In genomic region chr7:99919814-99920618, GRCh38 we compare ENCODE assay signal across 8 cellular contexts. TPM values are rescaled to one million over a fixed set of nuclear protein-coding genes. Genes with fewer than 3 reads are reported as not detected.
A peak's percentile ranks its signal among the peaks of the same experiment; 100 is the strongest.
DNase-seq lines count a peak whose midpoint lies in the region; ATAC-seq, FAIRE-seq and TF ChIP-seq lines count a peak whose summit lies in the region.

No MANE protein-coding gene starts in this region.

- no peak for TF ChIP-seq CTCF in A549 (IDR thresholded peaks at IDR 0.05)
- no peak for TF ChIP-seq CTCF in brain microvascular endothelial cell (IDR thresholded peaks at IDR 0.05; ENCODE audit: low read depth, low read length, missing control alignments)
- TF ChIP-seq CTCF in mesothelial cell of epicardium (IDR thresholded peaks at IDR 0.05; ENCODE audit: unreplicated experiment): no peak
- no peak for TF ChIP-seq CTCF in hepatocyte (IDR thresholded peaks at IDR 0.05; ENCODE audit: poor library complexity)

- H3K36me3 ChIP-seq in HUES48 (ENCODE audit: control insufficient read depth, insufficient read depth, low read length) (peaks cover 24% of the 10 kb centered on the region), brain microvascular endothelial cell (replicated peaks) (peaks cover 13% of the 10 kb centered on the region), hepatocyte (replicated peaks; ENCODE audit: insufficient read depth, low read depth) (no peaks in the 10 kb centered on the region)

- POLR2A ChIA-PET in A549 (lab: Yijun Ruan, JAX): interaction anchor here (0.6 to 2.6 kb wide), 24 partner anchors 9 to 463 kb away, joined by 3 to 22 read pairs (median 4); partner anchors contain the start of genes AP4M1, CYP3A5, GJC3 and LAMTOR4

- no peaks in the 10 kb centered on the region for H3K79me2 ChIP-seq in hepatocyte

- ATAC-seq in A549: no peak
- ATAC-seq in GM21447 (IDR thresholded peaks at IDR 0.05; ENCODE audit: unreplicated experiment): no peak

- no peaks in the 10 kb centered on the region for H4K20me1 ChIP-seq in hepatocyte (ENCODE audit: insufficient read depth, poor library complexity, severe bottlenecking)

- H3K4me3 Mint-ChIP-seq in mesothelial cell of epicardium: peak overlapping the region; percentile 74

- no peaks in the 10 kb centered on the region; the same call in 1 of the 2 replicates for H3K27me3 ChIP-seq in HUES48 (ENCODE audit: control insufficient read depth, insufficient read depth, low read length)
- no peaks in the 10 kb centered on the region for H3K27me3 ChIP-seq in brain microvascular endothelial cell (replicated peaks)
- peaks cover 1% of the 10 kb centered on the region for H3K27me3 ChIP-seq in hepatocyte

- H3K4me3 ChIP-seq in A549 (peak overlapping the region; percentile 81), HUES48 (ENCODE audit: low read depth, low read length) (peak overlapping the region; percentile 84), brain microvascular endothelial cell (ENCODE audit: low read depth, low read length) (peak overlapping the region; percentile 82), hepatocyte (no peak overlapping the region)

- H2AFZ ChIP-seq in hepatocyte: no peak overlapping the region

- H3K9me3 Mint-ChIP-seq in mesothelial cell of epicardium: peaks cover 16% of the 10 kb centered on the region

- TF ChIP-seq RAD21 in A549 (conservative IDR thresholded peaks at IDR 0.05 in 1 of 2, IDR thresholded peaks at IDR 0.05 in 1 of 2): no peak

- H3K27ac Mint-ChIP-seq in mesothelial cell of epicardium: peak overlapping the region; percentile 87

- H3K9me2 ChIP-seq in hepatocyte (replicated peaks; ENCODE audit: insufficient read depth): no peaks in the 10 kb centered on the region

- peaks cover 6% of the 10 kb centered on the region; the same call in 1 of the 3 replicates for H3K9me3 ChIP-seq in A549
- H3K9me3 ChIP-seq in HUES48 (ENCODE audit: control insufficient read depth, insufficient read depth, low read length): peaks cover 7% of the 10 kb centered on the region; the same call in 1 of the 2 replicates
- H3K9me3 ChIP-seq in hepatocyte (ENCODE audit: low read depth): no peaks in the 10 kb centered on the region

- peak overlapping the region; percentile 90 to 98 for H3K27ac ChIP-seq in A549
- peak overlapping the region; percentile 69 for H3K27ac ChIP-seq in HUES48 (ENCODE audit: low read depth, low read length)
- peak overlapping the region; percentile 75 for H3K27ac ChIP-seq in brain microvascular endothelial cell
- no peak overlapping the region for H3K27ac ChIP-seq in hepatocyte

- H3K4me2 ChIP-seq in A549 (peak overlapping the region; percentile 65), hepatocyte (no peak overlapping the region)

- peaks cover 17% of the 10 kb centered on the region for H3K36me3 Mint-ChIP-seq in mesothelial cell of epicardium

- CTCF ChIA-PET in A549 (lab: Yijun Ruan, JAX): interaction anchor here (0.6 to 3.0 kb wide), 9 partner anchors 9 to 1581 kb away, joined by 3 to 21 read pairs (median 4); partner anchors contain the start of gene GJC3

- peaks cover 12% of the 10 kb centered on the region for H3K27me3 Mint-ChIP-seq in mesothelial cell of epicardium (ENCODE audit: low read depth)

- in situ Hi-C loops in brain microvascular endothelial cell (cut with HindIII; ENCODE audit: low pct_ligation_motif_present, low sequenced_read_pairs): no loop called here

- no peak for TF ChIP-seq POLR2A in A549 (IDR thresholded peaks at IDR 0.05; ENCODE audit: low read length)

- H3K4me1 ChIP-seq in A549 (peaks cover 13% of the 10 kb centered on the region; the same call in 2 of the 3 replicates), HUES48 (ENCODE audit: control insufficient read depth, insufficient read depth, low read length) (no peaks in the 10 kb centered on the region), hepatocyte (ENCODE audit: insufficient read depth) (no peaks in the 10 kb centered on the region)

- peak overlapping the region; percentile 33; the same call in 1 of the 2 replicates for H3K9ac ChIP-seq in HUES48 (ENCODE audit: low read depth, low read length)

- peaks cover 11% of the 10 kb centered on the region for H3K4me1 Mint-ChIP-seq in mesothelial cell of epicardium

- WGBS in A549 (ENCODE audit: missing lambda C conversion rate): 46% methylated on average over 8 of the region's 8 CpGs
- 90% methylated on average over 8 of the region's 8 CpGs for WGBS in hepatocyte (ENCODE audit: low lambda C conversion rate, missing lambda C conversion rate)

- DNase-seq in A549 (ENCODE audit: low read depth in 1 of 2, low spot score in 1 of 2): peak in 1 of 2 experiments; percentile 27
- DNase-seq in brain microvascular endothelial cell: no peak
- no peak for DNase-seq in mesothelial cell of epicardium (ENCODE audit: low spot score in 2 of 2, unreplicated experiment in 2 of 2)
- DNase-seq in hepatocyte (ENCODE audit: low spot score): no peak
- no peak for DNase-seq in DMS153 (lab: John Stamatoyannopoulos, UW)
- DNase-seq in superior temporal gyrus (ENCODE audit: extremely low spot score): no peak

- TF ChIP-seq EP300 in A549 (IDR thresholded peaks at IDR 0.05): no peak

- FAIRE-seq in A549 (lab: Jason Lieb, UNC): no peak

TF ChIP-seq in A549, 52 proteins besides CTCF, POLR2A, EP300 and RAD21:
- TF ChIP-seq MYC (IDR thresholded peaks at IDR 0.05; ENCODE audit: borderline replicate concordance, low read length) (no peak), ZFP36 (IDR thresholded peaks at IDR 0.05; ENCODE audit: borderline replicate concordance, partially characterized antibody) (no peak), CEBPB (IDR thresholded peaks at IDR 0.05) (no peak), HDAC2 (IDR thresholded peaks at IDR 0.05) (no peak), CHD4 (IDR thresholded peaks at IDR 0.05; ENCODE audit: borderline replicate concordance) (no peak), GATA3 (IDR thresholded peaks at IDR 0.05; ENCODE audit: borderline replicate concordance) (no peak), FOSB (CRISPR knock-in tag; IDR thresholded peaks at IDR 0.05) (no peak), NR3C1 (IDR thresholded peaks at IDR 0.05) (no peak)

RNA-seq across cellular contexts. Expression of gene TRIM4, which starts 0.7 kb away (rescaled TPM):
- 33.8 and 34.3 TPM in 2 replicates for polyA plus RNA-seq in A549 (2011; rRNA removed)
- 9.0 and 10.9 TPM in 2 replicates for polyA plus RNA-seq in A549 (2012; cell fraction: cytosol; rRNA removed)
- polyA plus RNA-seq in A549 (2012; cell fraction: nucleus; rRNA removed): 10.2 and 11.8 TPM in 2 replicates
- polyA plus RNA-seq in A549 (2017; fragmentation: RNase III; extraction: RNeasy Plus Mini Kit Qiagen cat#74134 plus additional on column Dnase treatment): 25.6 to 26.5 TPM (median 25.9 TPM) in 3 replicates
- polyA minus RNA-seq in A549 (2011; rRNA and poly(A)+ RNA removed): 14.2 and 14.7 TPM in 2 replicates
- 13.1 to 14.1 TPM (median 13.6 TPM) in 3 replicates for total RNA-seq in mesothelial cell of epicardium
- 2.7 and 4.0 TPM in 2 replicates for total RNA-seq in hepatocyte
- 1.4 and 1.5 TPM in 2 replicates for polyA plus RNA-seq in hepatocyte

RNA-seq across cellular contexts. Expression of gene GJC3, which starts 9.4 kb away (rescaled TPM):
- 0.30 and 0.36 TPM in 2 replicates for polyA plus RNA-seq in A549 (2011; rRNA removed)
- polyA plus RNA-seq in A549 (2012; cell fraction: cytosol; rRNA removed): 0.09 TPM in 2 replicates
- polyA plus RNA-seq in A549 (2012; cell fraction: nucleus; rRNA removed): 0.10 TPM in 1 of 2 replicates, not detected in the other
- 0.10 to 0.20 TPM in 2 of 3 replicates, not detected in the other for polyA plus RNA-seq in A549 (2017; fragmentation: RNase III; extraction: RNeasy Plus Mini Kit Qiagen cat#74134 plus additional on column Dnase treatment)
- polyA minus RNA-seq in A549 (2011; rRNA and poly(A)+ RNA removed): 0.21 TPM in 1 of 2 replicates, not detected in the other
- total RNA-seq in mesothelial cell of epicardium: 0.27 to 0.54 TPM in 2 of 3 replicates, not detected in the other
- not detected in 2 replicates for total RNA-seq in hepatocyte
- not detected in 2 replicates for polyA plus RNA-seq in hepatocyte

RNA-seq across cellular contexts. Expression of gene OR2AE1, which starts 43.2 kb away (rescaled TPM):
- polyA plus RNA-seq in A549 (2011; rRNA removed) (0.09 and 0.15 TPM in 2 replicates), A549 (2017; fragmentation: RNase III; extraction: RNeasy Plus Mini Kit Qiagen cat#74134 plus additional on column Dnase treatment) (not detected in 3 replicates), hepatocyte (not detected in 2 replicates)
- polyA plus RNA-seq in A549 (2012; cell fraction: cytosol; rRNA removed): not detected in 2 replicates
- 0.18 TPM in 1 of 2 replicates, not detected in the other for polyA plus RNA-seq in A549 (2012; cell fraction: nucleus; rRNA removed)
- 1.0 and 2.0 TPM in 2 replicates for polyA minus RNA-seq in A549 (2011; rRNA and poly(A)+ RNA removed)
- total RNA-seq in mesothelial cell of epicardium (0.20 to 0.63 TPM (median 0.24 TPM) in 3 replicates), hepatocyte (not detected in 2 replicates)

RNA-seq across cellular contexts. Expression of gene AZGP1, which starts 55.8 kb away (rescaled TPM):
- polyA plus RNA-seq in A549 (2011; rRNA removed) (0.13 and 0.48 TPM in 2 replicates), A549 (2017; fragmentation: RNase III; extraction: RNeasy Plus Mini Kit Qiagen cat#74134 plus additional on column Dnase treatment) (0.07 TPM in 1 of 3 replicates, not detected in the others), hepatocyte (44.3 and 73.6 TPM in 2 replicates)
- 0.07 and 0.09 TPM in 2 replicates for polyA plus RNA-seq in A549 (2012; cell fraction: cytosol; rRNA removed)
- not detected in 2 replicates for polyA plus RNA-seq in A549 (2012; cell fraction: nucleus; rRNA removed)
- polyA minus RNA-seq in A549 (2011; rRNA and poly(A)+ RNA removed): not detected in 2 replicates
- total RNA-seq in mesothelial cell of epicardium (0.27 to 0.56 TPM in 2 of 3 replicates, not detected in the other), hepatocyte (46.1 and 52.6 TPM in 2 replicates)
